10 cellular contexts compared by ENCODE assay signal in the genomic region with DNA sequence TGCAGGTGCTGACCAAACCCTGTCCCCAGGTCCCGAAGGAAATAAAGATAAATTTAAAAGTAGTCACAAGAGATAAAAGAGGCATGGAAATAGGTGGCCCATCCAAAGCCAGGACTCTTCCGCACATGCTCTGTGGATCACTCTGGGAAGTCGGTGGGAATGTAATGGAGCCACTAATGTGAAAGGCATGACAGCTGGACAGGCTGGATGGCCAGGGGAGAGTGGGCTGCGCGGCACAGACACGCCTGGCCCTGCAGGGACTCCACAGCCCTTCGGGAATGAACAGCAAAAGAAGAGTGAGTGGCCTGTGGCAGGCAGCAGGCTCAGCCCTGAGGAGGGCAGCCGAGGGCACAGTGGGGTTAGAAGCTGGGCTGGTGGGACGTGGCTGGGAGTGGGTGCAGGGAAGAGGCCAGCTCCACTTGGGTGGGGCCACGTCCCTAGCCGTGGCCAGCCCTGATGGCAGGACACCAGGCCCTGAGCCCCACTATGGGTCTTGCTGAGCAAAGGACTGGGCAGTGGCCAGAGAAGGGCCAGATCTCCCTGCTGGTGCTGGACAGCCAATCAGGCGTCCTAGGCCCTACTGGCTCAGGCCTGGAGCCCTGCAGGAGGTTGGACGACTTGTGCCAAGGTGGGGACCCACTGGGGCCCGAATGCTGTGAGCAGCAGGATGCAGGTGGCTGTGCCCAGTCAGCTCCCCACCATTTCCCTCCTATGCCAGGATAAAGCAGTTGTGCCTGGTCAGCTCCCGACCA. TPM values are rescaled to one million over a fixed set of nuclear protein-coding genes. Genes with fewer than 3 reads are reported as not detected.
DNase-seq lines count a peak whose midpoint lies in the region; ATAC-seq and TF ChIP-seq lines count a peak whose summit lies in the region.
"Had no signal": no experiment of that assay in that cellular context is flagged by ENCODE, and none has a peak within 500 bp of the region (broad histone marks: within the 10 kb centered on the region; RNA-seq: fewer than 3 reads in every experiment).

No MANE protein-coding gene starts in this region.

- H3K27me3 ChIP-seq in DOHH2 (ENCODE audit: control insufficient read depth, low read length), result no peaks in the 10 kb centered on the region

- peaks cover 21% of the 10 kb centered on the region for H3K4me1 Mint-ChIP-seq in activated naive CD8-positive, alpha-beta T cell treated with anti-CD3 and anti-CD28 coated beads, Interleukin-2, amount 10 ng/mL, durations not matched to agents 7 days and 5 days
- H3K4me1 Mint-ChIP-seq in naive B cell, result peaks cover 21 to 34% (median 26%) of the 10 kb centered on the region in 3 donors

- no peaks in the 10 kb centered on the region for H3K9me2 ChIP-seq in DOHH2 (replicated peaks; ENCODE audit: control insufficient read depth, low read length)

- POLR2A ChIA-PET in activated naive CD8-positive, alpha-beta T cell treated with anti-CD3 and anti-CD28 coated beads, Interleukin-2, amount 10 ng/mL, durations not matched to agents 7 days and 5 days (lab: Charles Lee), result interaction anchor here (0.8 to 3.4 kb wide), 2 partner anchors 8 to 30 kb away, joined by 3 to 17 read pairs; no protein-coding TSS in a partner anchor

- H3K4me1 ChIP-seq in DOHH2 (ENCODE audit: control insufficient read depth, low read length), result peaks cover 41% of the 10 kb centered on the region

- peaks cover 6% of the 10 kb centered on the region; the same call in 1 of the 2 replicates for H3F3A ChIP-seq in DOHH2 (ENCODE audit: control insufficient read depth, insufficient read depth)

- no peaks in the 10 kb centered on the region for H3K9me3 Mint-ChIP-seq in activated naive CD8-positive, alpha-beta T cell treated with anti-CD3 and anti-CD28 coated beads, Interleukin-2, amount 10 ng/mL, durations not matched to agents 7 days and 5 days
- H3K9me3 Mint-ChIP-seq in naive B cell, result no peaks in the 10 kb centered on the region

- H3K27me3 Mint-ChIP-seq in activated naive CD8-positive, alpha-beta T cell treated with anti-CD3 and anti-CD28 coated beads, Interleukin-2, amount 10 ng/mL, durations not matched to agents 7 days and 5 days, result no peaks in the 10 kb centered on the region
- no peaks in the 10 kb centered on the region for H3K27me3 Mint-ChIP-seq in naive B cell

- H3K36me3 ChIP-seq in DOHH2 (ENCODE audit: control insufficient read depth, low read length), result peaks cover 4% of the 10 kb centered on the region

- peak; percentile 31 for DNase-seq in AG08395 (ENCODE audit: low spot score)
- DNase-seq in activated naive CD8-positive, alpha-beta T cell treated with anti-CD3 and anti-CD28 coated beads, Interleukin-2, amount 10 ng/mL, durations not matched to agents 7 days and 5 days, result no peak
- no peak for DNase-seq in naive B cell
- no peak for DNase-seq in DMS53 treated with DMSO at 0.1 percent for 48 hours (lab: John Stamatoyannopoulos, UW; ENCODE audit: unreplicated experiment)
- DNase-seq in inferior parietal cortex (ENCODE audit: extremely low spot score), result no peak
- DNase-seq in NK-92 treated with Interleukin-12 subunit alpha and Interleukin-12 subunit beta, amount 100 ng/mL, for 24 hours (lab: John Stamatoyannopoulos, UW), result no peak
- DNase-seq in NAMALWA (ENCODE audit: low spot score), result no peak
- DNase-seq: NCI-H345 had no signal

- H3K9me3 ChIP-seq in DOHH2 (ENCODE audit: control insufficient read depth, insufficient read depth, low read length), result no peaks in the 10 kb centered on the region

- H3K27ac Mint-ChIP-seq in activated naive CD8-positive, alpha-beta T cell treated with anti-CD3 and anti-CD28 coated beads, Interleukin-2, amount 10 ng/mL, durations not matched to agents 7 days and 5 days, result peak overlapping the region; percentile 84
- peak overlapping the region in 4 of 6 donors; percentile 39 to 93 (median 79) for H3K27ac Mint-ChIP-seq in naive B cell

- peaks cover 2% of the 10 kb centered on the region for H3K36me3 Mint-ChIP-seq in activated naive CD8-positive, alpha-beta T cell treated with anti-CD3 and anti-CD28 coated beads, Interleukin-2, amount 10 ng/mL, durations not matched to agents 7 days and 5 days
- no peaks in the 10 kb centered on the region for H3K36me3 Mint-ChIP-seq in naive B cell

- H4K20me1 ChIP-seq in DOHH2 (ENCODE audit: control insufficient read depth, insufficient read depth, low read depth, low read length), result no peaks in the 10 kb centered on the region

- no peaks in the 10 kb centered on the region for H3K79me2 ChIP-seq in DOHH2 (ENCODE audit: control insufficient read depth, low read length)

- TF ChIP-seq CTCF in DOHH2 (IDR thresholded peaks at IDR 0.05; ENCODE audit: low read depth, low read length, poor library complexity, severe bottlenecking), result no peak

- H3K4me2 ChIP-seq in DOHH2 (ENCODE audit: low read length), result peak overlapping the region; percentile 63

- H3K27ac ChIP-seq in DOHH2 (ENCODE audit: low read depth, low read length), result peak overlapping the region; percentile 58
- H3K27ac ChIP-seq: epithelial cell of prostate had no signal

- ATAC-seq in activated naive CD8-positive, alpha-beta T cell treated with anti-CD3 and anti-CD28 coated beads, Interleukin-2, amount 10 ng/mL, durations not matched to agents 7 days and 5 days (ENCODE audit: low read depth), result no peak
- no peak for ATAC-seq in naive B cell (ENCODE audit: low read depth in 2 of 2)

- peak overlapping the region; percentile 42 for H3K4me3 Mint-ChIP-seq in activated naive CD8-positive, alpha-beta T cell treated with anti-CD3 and anti-CD28 coated beads, Interleukin-2, amount 10 ng/mL, durations not matched to agents 7 days and 5 days
- H3K4me3 Mint-ChIP-seq in naive B cell, result peak overlapping the region in 2 of 8 donors; percentile 22 to 44

- peak overlapping the region; percentile 43; the same call in 1 of the 2 replicates for H3K4me3 ChIP-seq in DOHH2 (ENCODE audit: low read length)

RNA-seq across cellular contexts. Expression of gene GNB1L, which starts 31.3 kb away (rescaled TPM):
- total RNA-seq in activated naive CD8-positive, alpha-beta T cell treated with anti-CD3 and anti-CD28 coated beads, Interleukin-2, amount 10 ng/mL, durations not matched to agents 7 days and 5 days, result 10 to 100 TPM; 11.9 to 12.7 TPM
- 10 to 100 TPM in 4 of 6 donors, 1 to 10 TPM in 2; 6.2 to 14.8 (median 12.0) TPM for polyA plus RNA-seq in naive B cell (ENCODE audit: low read depth in 6 of 6)

RNA-seq across cellular contexts. Expression of gene RTL10, which starts 31.3 kb away (rescaled TPM):
- 10 to 100 TPM; 18.4 to 18.9 TPM for total RNA-seq in activated naive CD8-positive, alpha-beta T cell treated with anti-CD3 and anti-CD28 coated beads, Interleukin-2, amount 10 ng/mL, durations not matched to agents 7 days and 5 days
- polyA plus RNA-seq in naive B cell (ENCODE audit: low read depth in 6 of 6), result 1 to 10 TPM in 5 of 6 donors, not detected in 1; 5.5 to 8.9 (median 6.1) TPM

RNA-seq across cellular contexts. Expression of gene COMT, which starts 55.6 kb away (rescaled TPM):
- 10 to 100 TPM; 68.6 to 70.0 TPM for total RNA-seq in activated naive CD8-positive, alpha-beta T cell treated with anti-CD3 and anti-CD28 coated beads, Interleukin-2, amount 10 ng/mL, durations not matched to agents 7 days and 5 days
- 10 to 100 TPM; 62.2 to 76.0 (median 69.6) TPM for polyA plus RNA-seq in naive B cell (ENCODE audit: low read depth in 6 of 6)

RNA-seq across cellular contexts. Expression of gene TXNRD2, which starts 55.6 kb away (rescaled TPM):
- 10 to 100 TPM; 20.7 to 20.8 TPM for total RNA-seq in activated naive CD8-positive, alpha-beta T cell treated with anti-CD3 and anti-CD28 coated beads, Interleukin-2, amount 10 ng/mL, durations not matched to agents 7 days and 5 days
- 10 to 100 TPM in 3 of 6 donors, 1 to 10 TPM in 3; 8.1 to 14.7 (median 10.1) TPM for polyA plus RNA-seq in naive B cell (ENCODE audit: low read depth in 6 of 6)
